Comparison of ENCODE assay signal across 1 cellular context in the genomic region with DNA sequence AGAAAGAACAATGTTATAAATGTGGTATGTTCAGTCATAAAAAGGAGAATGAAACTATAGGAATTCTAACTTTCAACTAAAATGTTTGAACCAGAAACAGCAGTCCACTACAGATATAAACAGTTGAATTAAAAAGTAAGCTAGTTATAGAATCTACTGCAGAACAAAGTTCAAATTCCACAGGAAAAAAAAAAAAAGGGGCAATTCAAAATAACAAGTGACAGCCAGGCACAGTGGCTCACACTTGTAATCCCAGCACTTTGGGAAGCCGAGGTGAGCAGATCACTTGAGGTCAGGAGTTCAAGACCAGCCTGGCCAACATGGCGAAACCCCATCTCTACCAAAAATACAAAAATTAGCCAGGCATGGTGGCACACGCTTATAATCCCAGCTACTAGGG.
TF ChIP-seq lines count a peak whose summit lies in the region.

No MANE protein-coding gene starts in this region.

TF ChIP-seq in liver, 16 proteins besides CTCF, POLR2A, EP300 and RAD21:
- peak; percentile 38 for TF ChIP-seq SP1 (IDR thresholded peaks at IDR 0.05)
- peak; percentile 68 for TF ChIP-seq HNF4A (conservative IDR thresholded peaks at IDR 0.05)
- TF ChIP-seq RXRA (IDR thresholded peaks at IDR 0.05): peak in 1 of 2 donors; percentile 30
